ENCODE assay signal across 8 cellular contexts in the genomic region with DNA sequence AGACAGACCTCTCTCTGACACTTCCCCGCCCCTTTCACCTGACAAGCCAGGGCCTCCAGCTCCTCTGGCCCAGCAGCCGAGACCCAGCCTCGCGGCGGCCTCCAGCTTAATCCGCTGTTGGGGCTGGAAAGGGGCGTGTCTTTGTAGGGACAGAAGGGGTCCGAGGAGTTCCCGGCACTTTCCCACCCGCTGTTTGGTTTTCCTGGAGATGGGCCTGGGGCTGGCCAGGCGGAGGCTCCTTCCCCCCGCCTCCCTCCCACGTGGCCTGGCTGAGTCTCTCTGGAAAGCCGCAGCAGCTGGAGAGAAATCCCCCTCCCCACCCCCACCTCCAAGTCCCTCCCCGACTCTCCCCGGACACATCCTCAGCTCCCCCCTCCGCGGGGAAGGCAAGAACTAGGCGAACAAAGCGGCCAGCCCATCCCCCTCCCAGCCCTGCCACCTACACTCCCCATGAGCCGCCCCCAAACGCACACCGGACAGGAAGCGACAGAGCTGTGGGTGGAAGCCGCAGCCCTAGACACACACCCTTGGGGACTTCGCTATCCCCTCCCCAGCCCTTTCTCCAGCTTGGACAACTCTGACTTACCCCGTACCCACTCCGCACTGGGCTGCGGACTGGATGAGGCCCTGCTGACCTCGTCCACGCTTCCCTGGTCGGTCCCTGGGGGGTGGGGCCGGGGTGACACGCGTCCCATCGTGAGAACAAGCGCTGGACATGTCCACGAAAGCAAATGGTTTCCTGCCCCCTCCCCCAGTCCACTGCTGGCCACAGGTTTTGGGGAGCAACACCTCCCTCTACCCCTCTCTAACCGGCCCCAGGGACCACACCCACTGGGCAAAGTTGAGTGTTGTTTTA. TPM values are rescaled to one million over a fixed set of nuclear protein-coding genes. Genes with fewer than 3 reads are reported as not detected.
DNase-seq lines count a peak whose midpoint lies in the region; ATAC-seq and TF ChIP-seq lines count a peak whose summit lies in the region.

No MANE protein-coding gene starts in this region.

- H3K4me1 ChIP-seq in RWPE2 (ENCODE audit: insufficient read depth, poor library complexity, severe bottlenecking): no peaks in the 10 kb centered on the region

- peaks cover 5% of the 10 kb centered on the region for H3K36me3 Mint-ChIP-seq in T-helper 1 cell treated with Interleukin-12 subunit alpha and Interleukin-12 subunit beta and Interleukin-4 antibody, amounts not matched to agents 30 μg/mL and 1 μg/mL, for 36 hours (ENCODE audit: low read depth)

- H3K4me3 ChIP-seq in RWPE2 (ENCODE audit: severe bottlenecking) (peak overlapping the region; percentile 32), epithelial cell of esophagus (ENCODE audit: low read length) (peak overlapping the region; percentile 19)

- ATAC-seq in RWPE2 (ENCODE audit: low read depth) (no peak), HG02973 (IDR thresholded peaks at IDR 0.05; ENCODE audit: unreplicated experiment) (no peak), HG03139 (IDR thresholded peaks at IDR 0.05; ENCODE audit: unreplicated experiment) (no peak)

- H3K9me3 Mint-ChIP-seq in T-helper 1 cell treated with Interleukin-12 subunit alpha and Interleukin-12 subunit beta and Interleukin-4 antibody, amounts not matched to agents 30 μg/mL and 1 μg/mL, for 36 hours: no peaks in the 10 kb centered on the region

- peaks cover 73% of the 10 kb centered on the region for H3K27me3 Mint-ChIP-seq in T-helper 1 cell treated with Interleukin-12 subunit alpha and Interleukin-12 subunit beta and Interleukin-4 antibody, amounts not matched to agents 30 μg/mL and 1 μg/mL, for 36 hours (ENCODE audit: low read depth)

- DNase-seq in T-helper 1 cell (no peak), RWPE2 (ENCODE audit: low spot score) (peak; percentile 76), epithelial cell of esophagus (ENCODE audit: low read depth) (no peak), mucosa of gallbladder (ENCODE audit: low spot score) (peak; percentile 34), ureter (ENCODE audit: low spot score) (peak; percentile 59)

- peak overlapping the region; percentile 86 for H3K4me3 Mint-ChIP-seq in T-helper 1 cell treated with Interleukin-12 subunit alpha and Interleukin-12 subunit beta and Interleukin-4 antibody, amounts not matched to agents 30 μg/mL and 1 μg/mL, for 36 hours

- peaks cover 29% of the 10 kb centered on the region for H3K27me3 ChIP-seq in RWPE2 (ENCODE audit: insufficient read depth, poor library complexity, severe bottlenecking)

- H3K36me3 ChIP-seq in RWPE2 (ENCODE audit: low read depth): no peaks in the 10 kb centered on the region

- peaks cover 17% of the 10 kb centered on the region for H3K4me1 Mint-ChIP-seq in T-helper 1 cell treated with Interleukin-12 subunit alpha and Interleukin-12 subunit beta and Interleukin-4 antibody, amounts not matched to agents 30 μg/mL and 1 μg/mL, for 36 hours (ENCODE audit: low read depth)

- H3K27ac ChIP-seq in RWPE2 (ENCODE audit: poor library complexity, severe bottlenecking): no peak overlapping the region

- TF ChIP-seq CTCF in RWPE2 (IDR thresholded peaks at IDR 0.05; ENCODE audit: poor library complexity, severe bottlenecking): no peak
- TF ChIP-seq CTCF in epithelial cell of esophagus (IDR thresholded peaks at IDR 0.05; ENCODE audit: insufficient read depth, low read depth, low read length, missing control alignments): no peak

- H3K9me3 ChIP-seq in RWPE2 (ENCODE audit: severe bottlenecking): no peaks in the 10 kb centered on the region

- no peak overlapping the region for H3K27ac Mint-ChIP-seq in T-helper 1 cell treated with Interleukin-12 subunit alpha and Interleukin-12 subunit beta and Interleukin-4 antibody, amounts not matched to agents 30 μg/mL and 1 μg/mL, for 36 hours

RNA-seq across cellular contexts. Expression of gene IGDCC4, which starts 1.2 kb away (rescaled TPM):
- total RNA-seq in mucosa of gallbladder: 4.1 TPM
- 2.1 TPM for total RNA-seq in ureter

RNA-seq across cellular contexts. Expression of gene IGDCC3, which starts 43.8 kb away (rescaled TPM):
- total RNA-seq in mucosa of gallbladder: 0.69 TPM
- total RNA-seq in ureter: 1.6 TPM

Comparison
In these comparisons a context has a peak if more than half of its experiments do, and no peak if none do; other contexts are left out.
1. DNase-seq: peak in RWPE2 (single experiment), mucosa of gallbladder (single experiment) and ureter (single experiment); none in T-helper 1 cell (0 of 5) and epithelial cell of esophagus (single experiment).